ENCODE assay signal across 8 cellular contexts in the genomic region with DNA sequence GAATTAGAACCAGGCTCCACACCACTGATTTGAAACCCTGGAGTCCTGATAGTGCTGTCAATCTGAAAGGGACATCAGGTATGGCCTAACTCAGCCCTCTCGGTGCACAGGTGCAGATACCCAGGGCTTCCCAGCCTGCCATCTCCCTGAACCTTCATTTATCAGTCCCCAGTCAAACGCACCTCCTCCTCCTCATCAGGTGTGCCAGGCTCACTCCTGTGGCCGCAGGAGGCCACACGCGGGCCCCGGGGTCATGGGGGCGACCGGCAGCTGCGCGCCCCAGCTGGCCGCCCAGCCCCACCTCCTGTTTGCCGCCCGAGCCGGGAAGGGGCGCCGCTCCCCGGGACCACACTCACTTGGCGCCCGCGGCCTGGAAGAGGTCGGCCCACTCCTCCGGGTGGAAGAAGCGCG.
A peak's percentile ranks its signal among the peaks of the same experiment; 100 is the strongest.
DNase-seq lines count a peak whose midpoint lies in the region; ATAC-seq, FAIRE-seq and TF ChIP-seq lines count a peak whose summit lies in the region.

No MANE protein-coding gene starts in this region.

- H3K4me1 ChIP-seq in ES-I3 (ENCODE audit: insufficient read depth, low read length) (no peaks in the 10 kb centered on the region), rectal smooth muscle tissue (ENCODE audit: control insufficient read depth, insufficient read depth, low read length) (peaks cover 3% of the 10 kb centered on the region)

- H3K27me3 ChIP-seq in rectal smooth muscle tissue (ENCODE audit: control insufficient read depth, insufficient read depth, low read length): no peaks in the 10 kb centered on the region

- no peak for TF ChIP-seq POLR2A in H54 (IDR thresholded peaks at IDR 0.05; ENCODE audit: low read depth, low read length)

- ATAC-seq in GM21619 (IDR thresholded peaks at IDR 0.05; ENCODE audit: unreplicated experiment): no peak

- H3K9me3 ChIP-seq in ES-I3 (ENCODE audit: control insufficient read depth, insufficient read depth, low read length): no peaks in the 10 kb centered on the region

- H3K27ac ChIP-seq in RWPE1: peak overlapping the region; percentile 44
- H3K27ac ChIP-seq in rectal smooth muscle tissue (ENCODE audit: low read depth, low read length): no peak overlapping the region

- CTCF ChIA-PET in RWPE1 (lab: Yijun Ruan, JAX): interaction anchor here (0.6 to 0.8 kb wide), 4 partner anchors 26 to 58 kb away, joined by 3 to 4 read pairs (median 3); no protein-coding TSS in a partner anchor

- H3K4me3 ChIP-seq in HFF-Myc (replicated peaks; ENCODE audit: low read depth, low read length): peak overlapping the region; percentile 53
- peak overlapping the region; percentile 63 for H3K4me3 ChIP-seq in fibroblast of pulmonary artery (replicated peaks; ENCODE audit: low read depth, low read length)
- H3K4me3 ChIP-seq in rectal smooth muscle tissue (ENCODE audit: low read length): peak overlapping the region; percentile 86

- FAIRE-seq in H54 (lab: Jason Lieb, UNC): no peak

- no peak for DNase-seq in HFF-Myc (ENCODE audit: extremely low read depth, low read depth)
- DNase-seq in RWPE1 (ENCODE audit: low spot score): peak; percentile 22
- DNase-seq in fibroblast of pulmonary artery (ENCODE audit: low read depth): no peak
- DNase-seq in NCI-H1092 treated with DMSO at 0.1 percent for 48 hours (lab: John Stamatoyannopoulos, UW): no peak
- DNase-seq in H54 (ENCODE audit: insufficient read length, low spot score): no peak

- H3K36me3 ChIP-seq in ES-I3 (ENCODE audit: insufficient read depth, low read length): no peaks in the 10 kb centered on the region
- peaks cover 6% of the 10 kb centered on the region for H3K36me3 ChIP-seq in rectal smooth muscle tissue (ENCODE audit: control insufficient read depth, insufficient read depth, low read length)

- POLR2A ChIA-PET in RWPE1 (lab: Yijun Ruan, JAX; ENCODE audit: low non-redundant PET): no interaction called here

- H3K9ac ChIP-seq in ES-I3 (ENCODE audit: low read depth, low read length): peak overlapping the region; percentile 83
- no peak overlapping the region for H3K9ac ChIP-seq in rectal smooth muscle tissue (ENCODE audit: low read length)

- no peak for TF ChIP-seq CTCF in HFF-Myc (IDR thresholded peaks at IDR 0.05; ENCODE audit: low read depth, low read length, missing control alignments)
- no peak for TF ChIP-seq CTCF in RWPE1 (conservative IDR thresholded peaks at IDR 0.05; ENCODE audit: low read depth)
- no peak for TF ChIP-seq CTCF in fibroblast of pulmonary artery (IDR thresholded peaks at IDR 0.05; ENCODE audit: low read length, missing control alignments)
